In genomic region chr12:110102255-110102654, GRCh38 we compare ENCODE assay signal across 8 cellular contexts. TPM values are rescaled to one million over a fixed set of nuclear protein-coding genes. Genes with fewer than 3 reads are reported as not detected.
DNase-seq lines count a peak whose midpoint lies in the region; ATAC-seq, FAIRE-seq and TF ChIP-seq lines count a peak whose summit lies in the region.

No MANE protein-coding gene starts in this region.

- H3K79me2 ChIP-seq in OCI-LY3 (ENCODE audit: low read length), result no peaks in the 10 kb centered on the region

- no peaks in the 10 kb centered on the region for H3K27me3 ChIP-seq in OCI-LY3 (ENCODE audit: low read depth, low read length)
- H3K27me3 ChIP-seq in adipocyte (replicated peaks; ENCODE audit: control insufficient read depth, insufficient read depth, low read length), result no peaks in the 10 kb centered on the region

- peaks cover 17% of the 10 kb centered on the region for H3K4me1 Mint-ChIP-seq in stimulated activated naive CD8-positive, alpha-beta T cell treated with anti-CD3 and anti-CD28 coated beads, Interleukin-15, amount 100 ng/mL, for 72 hours

- H3K4me1 ChIP-seq in OCI-LY3 (ENCODE audit: low read length) (peaks cover 25% of the 10 kb centered on the region), adipocyte (ENCODE audit: control insufficient read depth, insufficient read depth, low read length) (peaks cover 21% of the 10 kb centered on the region)

- H3K27ac Mint-ChIP-seq in stimulated activated naive CD8-positive, alpha-beta T cell treated with anti-CD3 and anti-CD28 coated beads, Interleukin-15, amount 100 ng/mL, for 72 hours, result no peak overlapping the region

- H3K9me3 ChIP-seq in OCI-LY3 (ENCODE audit: insufficient read depth, low read length) (no peaks in the 10 kb centered on the region), adipocyte (ENCODE audit: control insufficient read depth, low read length) (no peaks in the 10 kb centered on the region)

- peak overlapping the region; percentile 52 for H2AFZ ChIP-seq in OCI-LY3 (ENCODE audit: low read depth, low read length)

- no peak overlapping the region for H3K27ac ChIP-seq in OCI-LY3 (ENCODE audit: low read length)

- H3K4me2 ChIP-seq in OCI-LY3 (ENCODE audit: low read length), result no peak overlapping the region

- H3K36me3 ChIP-seq in OCI-LY3 (replicated peaks; ENCODE audit: low read depth, low read length) (no peaks in the 10 kb centered on the region), adipocyte (ENCODE audit: control insufficient read depth, insufficient read depth, low read length, severe bottlenecking) (no peaks in the 10 kb centered on the region)

- H3K4me3 ChIP-seq in OCI-LY3 (ENCODE audit: low read length) (no peak overlapping the region), adipocyte (ENCODE audit: low read length) (no peak overlapping the region)

- H3K4me3 Mint-ChIP-seq in stimulated activated naive CD8-positive, alpha-beta T cell treated with anti-CD3 and anti-CD28 coated beads, Interleukin-15, amount 100 ng/mL, for 72 hours, result no peak overlapping the region

- peak; percentile 81 for ATAC-seq in stimulated activated naive CD8-positive, alpha-beta T cell treated with anti-CD3 and anti-CD28 coated beads, Interleukin-15, amount 100 ng/mL, for 72 hours
- ATAC-seq in GM18868 (IDR thresholded peaks at IDR 0.05; ENCODE audit: unreplicated experiment), result no peak

- no peaks in the 10 kb centered on the region for H3K27me3 Mint-ChIP-seq in stimulated activated naive CD8-positive, alpha-beta T cell treated with anti-CD3 and anti-CD28 coated beads, Interleukin-15, amount 100 ng/mL, for 72 hours

- H4K20me1 ChIP-seq in OCI-LY3 (ENCODE audit: insufficient read depth, low read length), result no peaks in the 10 kb centered on the region

- no peaks in the 10 kb centered on the region for H3K9me3 Mint-ChIP-seq in stimulated activated naive CD8-positive, alpha-beta T cell treated with anti-CD3 and anti-CD28 coated beads, Interleukin-15, amount 100 ng/mL, for 72 hours

- H3K9ac ChIP-seq in OCI-LY3 (ENCODE audit: low read length) (no peak overlapping the region), adipocyte (ENCODE audit: low read length) (no peak overlapping the region)

- TF ChIP-seq CTCF in D721Med (IDR thresholded peaks at IDR 0.05; ENCODE audit: insufficient read depth, missing control alignments) (peak; percentile 28), OCI-LY3 (IDR thresholded peaks at IDR 0.05; ENCODE audit: low read depth, low read length) (peak; percentile 63)

- no peak for FAIRE-seq in D721Med (lab: Jason Lieb, UNC)

- DNase-seq in D721Med (ENCODE audit: insufficient read length, low spot score) (peak; percentile 32), HK-2 (ENCODE audit: unreplicated experiment) (peak; percentile 67), adipocyte (ENCODE audit: low read depth) (peak; percentile 53), iPS-NIHi11 (ENCODE audit: low spot score) (peak; percentile 86), mucosa of gallbladder (ENCODE audit: low spot score) (no peak)
- peak; percentile 30 to 51 for DNase-seq in stimulated activated naive CD8-positive, alpha-beta T cell treated with anti-CD3 and anti-CD28 coated beads, Interleukin-15, amount 100 ng/mL, for 72 hours

RNA-seq across cellular contexts. Expression of gene IFT81, which starts 21.9 kb away (rescaled TPM):
- 17.3 TPM for total RNA-seq in mucosa of gallbladder

RNA-seq across cellular contexts. Expression of gene C12orf76, which starts 53.9 kb away (rescaled TPM):
- 21.2 TPM for total RNA-seq in mucosa of gallbladder
